Comparison of ENCODE assay signal across 14 cellular contexts in the genomic region with DNA sequence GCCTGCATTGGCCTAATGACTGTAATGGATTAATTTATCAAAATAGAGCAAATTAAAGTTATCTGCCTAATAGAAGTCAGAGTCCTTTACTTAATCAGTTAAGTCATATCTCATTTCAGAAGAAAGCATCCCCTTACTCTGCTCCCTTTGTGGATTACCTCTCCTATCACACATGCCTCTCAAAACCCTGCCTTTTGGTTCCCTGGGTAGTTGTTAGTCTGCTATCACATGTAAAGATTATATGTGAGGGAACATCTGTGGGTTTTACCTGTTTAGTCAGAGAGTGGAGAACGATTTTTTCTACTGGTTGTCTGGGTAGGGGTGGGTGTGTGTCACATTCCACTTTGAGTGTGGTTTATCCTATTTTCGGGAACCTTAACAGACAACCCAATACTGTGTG. TPM values are rescaled to one million over a fixed set of nuclear protein-coding genes. Genes with fewer than 3 reads are reported as not detected.
DNase-seq lines count a peak whose midpoint lies in the region; ATAC-seq and TF ChIP-seq lines count a peak whose summit lies in the region.
"Had no signal": no experiment of that assay in that cellular context is flagged by ENCODE, and none has a peak within 500 bp of the region (broad histone marks: within the 10 kb centered on the region; RNA-seq: fewer than 3 reads in every experiment).

No MANE protein-coding gene starts in this region.

- intact Hi-C loops in activated B cell treated with CpG ODN at 0.5 μM for 24 hours (cut with micrococcal nuclease), result loop anchor here (1.0 kb wide), 1 partner anchor 9 kb away; no protein-coding TSS in a partner anchor

- no peaks in the 10 kb centered on the region for H3K27me3 Mint-ChIP-seq in activated B cell treated with CpG ODN at 0.5 μM for 24 hours
- no peaks in the 10 kb centered on the region for H3K27me3 Mint-ChIP-seq in T-helper 17 cell
- H3K27me3 Mint-ChIP-seq: brain had no signal

- CTCF ChIA-PET in activated B cell treated with CpG ODN at 0.5 μM for 24 hours (lab: Charles Lee), result no interaction called here

- DNase-seq in activated B cell treated with CpG ODN at 0.5 μM for 24 hours, result no peak
- no peak for DNase-seq in T-helper 17 cell
- no peak for DNase-seq in activated T-cell treated with anti-CD3 and anti-CD28 coated beads for 4 hours
- DNase-seq in NCI-H774 (lab: John Stamatoyannopoulos, UW), result no peak
- no peak for DNase-seq in NCI-H446 (lab: John Stamatoyannopoulos, UW)
- DNase-seq: hypothalamus, IMR-90, NCI-H2081, testis had no signal

- H3K4me1 Mint-ChIP-seq in activated B cell treated with CpG ODN at 0.5 μM for 24 hours (peaks cover 65% of the 10 kb centered on the region), T-helper 17 cell (no peaks in the 10 kb centered on the region)

- peak overlapping the region; percentile 11 for H3K4me3 Mint-ChIP-seq in activated B cell treated with CpG ODN at 0.5 μM for 24 hours
- H3K4me3 Mint-ChIP-seq in T-helper 17 cell, result no peak overlapping the region
- H3K4me3 Mint-ChIP-seq: brain, WTC11 had no signal

- H3K27ac Mint-ChIP-seq in activated B cell treated with CpG ODN at 0.5 μM for 24 hours (peak overlapping the region; percentile 32), T-helper 17 cell (no peak overlapping the region)
- H3K27ac Mint-ChIP-seq: brain, WTC11 had no signal

- no peaks in the 10 kb centered on the region for H3K9me3 ChIP-seq in T-helper 17 cell (ENCODE audit: control insufficient read depth, low read length, poor library complexity, severe bottlenecking)
- H3K9me3 ChIP-seq: testis had no signal

- POLR2A ChIA-PET in activated B cell treated with CpG ODN at 0.5 μM for 24 hours (lab: Charles Lee), result no interaction called here

- peak; percentile 50 for ATAC-seq in GM18517 (IDR thresholded peaks at IDR 0.05; ENCODE audit: unreplicated experiment)
- ATAC-seq in GM21447 (IDR thresholded peaks at IDR 0.05; ENCODE audit: unreplicated experiment), result peak; percentile 57
- ATAC-seq in HG03097 (IDR thresholded peaks at IDR 0.05; ENCODE audit: low FRiP score, unreplicated experiment), result peak; percentile 30
- ATAC-seq in activated B cell treated with CpG ODN at 0.5 μM for 24 hours (ENCODE audit: low read depth), result no peak
- no peak for ATAC-seq in T-helper 17 cell
- ATAC-seq: WTC11 had no signal

- H3K36me3 Mint-ChIP-seq in activated B cell treated with CpG ODN at 0.5 μM for 24 hours (ENCODE audit: low read depth) (peaks cover 12% of the 10 kb centered on the region), T-helper 17 cell (ENCODE audit: low read depth) (no peaks in the 10 kb centered on the region)

- no peak for TF ChIP-seq CTCF in activated B cell treated with CpG ODN at 0.5 μM for 24 hours (IDR thresholded peaks at IDR 0.05)

- peaks cover 11% of the 10 kb centered on the region for H3K9me3 Mint-ChIP-seq in activated B cell treated with CpG ODN at 0.5 μM for 24 hours

RNA-seq across cellular contexts. Expression of a gene that starts 16.4 kb away (rescaled TPM):
- total RNA-seq in activated B cell treated with CpG ODN at 0.5 μM for 24 hours (47.0 and 48.5 TPM in 2 replicates), T-helper 17 cell (1 to 10 TPM; 5.0 to 7.6 TPM)

Comparison
In these comparisons a context has a peak if more than half of its experiments do, and no peak if none do; other contexts are left out.
1. ATAC-seq: peak in GM18517 (single experiment), GM21447 (single experiment) and HG03097 (single experiment); none in activated B cell treated with CpG ODN at 0.5 μM for 24 hours (single experiment) and T-helper 17 cell (single experiment).